8 cellular contexts compared by ENCODE assay signal in the genomic region with DNA sequence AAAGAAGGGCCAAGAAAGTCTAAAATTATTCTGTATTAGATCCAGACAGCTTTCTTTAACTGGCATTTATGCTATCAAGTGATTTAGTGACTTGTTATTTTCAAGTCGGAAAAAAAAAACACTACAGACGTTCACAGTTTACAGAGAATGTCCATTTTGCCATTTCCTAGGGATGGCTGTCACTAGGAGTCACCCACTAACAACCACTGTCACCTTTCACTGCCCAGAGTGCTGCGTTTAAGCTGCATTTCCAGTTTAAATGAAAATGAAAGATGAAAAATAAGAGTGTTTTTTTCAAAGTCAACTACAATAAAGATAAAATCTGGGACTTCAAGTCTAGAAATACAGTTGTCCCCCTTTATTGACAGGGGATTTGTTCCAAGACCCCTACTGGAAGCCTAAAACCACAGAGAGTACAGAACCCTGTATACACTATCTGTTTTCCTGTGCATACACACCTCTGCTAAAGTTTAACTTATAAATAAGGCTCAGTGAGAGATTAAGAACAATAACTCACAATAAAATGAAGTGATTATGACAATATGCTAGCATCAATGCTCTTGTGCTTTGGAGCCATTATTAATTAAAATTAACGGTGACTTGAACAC.
A peak's percentile ranks its signal among the peaks of the same experiment; 100 is the strongest.
DNase-seq lines count a peak whose midpoint lies in the region; ATAC-seq lines count a peak whose summit lies in the region.

No MANE protein-coding gene starts in this region.

- no peak overlapping the region for H3K23ac ChIP-seq in trophoblast cell (ENCODE audit: low read length)

- H3K27me3 ChIP-seq in trophoblast cell (ENCODE audit: insufficient read depth, low read length) (no peaks in the 10 kb centered on the region), H7 (ENCODE audit: control insufficient read depth, insufficient read depth, low read length) (no peaks in the 10 kb centered on the region)

- no peak overlapping the region for H4K8ac ChIP-seq in trophoblast cell (ENCODE audit: low read depth, low read length)

- no peak overlapping the region for H2BK120ac ChIP-seq in trophoblast cell (ENCODE audit: insufficient read depth, low read length, poor library complexity)

- no peak overlapping the region for H2AFZ ChIP-seq in trophoblast cell (ENCODE audit: insufficient read depth, low read length, poor library complexity)

- H3K4me1 Mint-ChIP-seq in activated naive CD8-positive, alpha-beta T cell treated with anti-CD3 and anti-CD28 coated beads, Interleukin-2, amount 10 ng/mL, durations not matched to agents 7 days and 5 days, result peaks cover 37% of the 10 kb centered on the region

- peaks cover 5% of the 10 kb centered on the region for H3K27me3 Mint-ChIP-seq in activated naive CD8-positive, alpha-beta T cell treated with anti-CD3 and anti-CD28 coated beads, Interleukin-2, amount 10 ng/mL, durations not matched to agents 7 days and 5 days

- H3K79me2 ChIP-seq in trophoblast cell (ENCODE audit: control insufficient read depth, insufficient read depth, low read length, poor library complexity), result no peaks in the 10 kb centered on the region

- no peak overlapping the region for H3K14ac ChIP-seq in trophoblast cell (ENCODE audit: low read length)

- peak; percentile 7 for ATAC-seq in GM19043 (IDR thresholded peaks at IDR 0.05; ENCODE audit: low read depth, unreplicated experiment)
- ATAC-seq in HG02798 (IDR thresholded peaks at IDR 0.05; ENCODE audit: poor library complexity, unreplicated experiment), result peak; percentile 15
- ATAC-seq in activated naive CD8-positive, alpha-beta T cell treated with anti-CD3 and anti-CD28 coated beads, Interleukin-2, amount 10 ng/mL, durations not matched to agents 7 days and 5 days (ENCODE audit: low read depth), result peak; percentile 27

- no peak overlapping the region for H3K18ac ChIP-seq in trophoblast cell (ENCODE audit: low read length)

- POLR2A ChIA-PET in activated naive CD8-positive, alpha-beta T cell treated with anti-CD3 and anti-CD28 coated beads, Interleukin-2, amount 10 ng/mL, durations not matched to agents 7 days and 5 days (lab: Charles Lee), result interaction anchor here (0.7 to 1.4 kb wide), 4 partner anchors 9 to 936 kb away, joined by 3 to 5 read pairs (median 3); no protein-coding TSS in a partner anchor

- H3K9ac ChIP-seq in trophoblast cell (ENCODE audit: low read length), result no peak overlapping the region

- peak overlapping the region; percentile 83 for H3K27ac Mint-ChIP-seq in activated naive CD8-positive, alpha-beta T cell treated with anti-CD3 and anti-CD28 coated beads, Interleukin-2, amount 10 ng/mL, durations not matched to agents 7 days and 5 days

- no peak overlapping the region for H4K91ac ChIP-seq in trophoblast cell (ENCODE audit: low read depth, low read length)

- no peak overlapping the region for H3K4ac ChIP-seq in trophoblast cell (ENCODE audit: low read depth, low read length)

- H2BK12ac ChIP-seq in trophoblast cell (ENCODE audit: low read length), result no peak overlapping the region

- peaks cover 8% of the 10 kb centered on the region for H3K79me1 ChIP-seq in trophoblast cell (ENCODE audit: low read length)

- peak overlapping the region; percentile 54 for H3K27ac ChIP-seq in trophoblast cell (ENCODE audit: low read depth, low read length)

- H3K4me1 ChIP-seq in trophoblast cell (ENCODE audit: control insufficient read depth in 1 of 2, insufficient read depth in 2 of 2, low read length in 2 of 2), result peaks cover 2 to 5% of the 10 kb centered on the region in 2 experiments

- DNase-seq in activated naive CD8-positive, alpha-beta T cell treated with anti-CD3 and anti-CD28 coated beads, Interleukin-2, amount 10 ng/mL, durations not matched to agents 7 days and 5 days, result no peak
- DNase-seq in trophoblast cell, result no peak
- no peak for DNase-seq in HK-2 (ENCODE audit: unreplicated experiment)
- DNase-seq in H7, result no peak
- DNase-seq in activated CD8-positive, alpha-beta memory T cell treated with anti-CD3 and anti-CD28 coated beads, Interleukin-2, amount 50 U/mL, for 4 hours, result no peak
- DNase-seq in NCI-H524 treated with DMSO at 0.1 percent for 48 hours (lab: John Stamatoyannopoulos, UW), result no peak

- H4K12ac ChIP-seq in trophoblast cell (ENCODE audit: low read depth, low read length), result no peak overlapping the region

- WGBS in trophoblast cell (ENCODE audit: extremely low coverage, insufficient coverage, insufficient read length), result no CpG with 5 or more reads among the region's 4 CpGs

- peak overlapping the region; percentile 79 for H3K4me3 Mint-ChIP-seq in activated naive CD8-positive, alpha-beta T cell treated with anti-CD3 and anti-CD28 coated beads, Interleukin-2, amount 10 ng/mL, durations not matched to agents 7 days and 5 days

- H3K4me3 ChIP-seq in trophoblast cell (ENCODE audit: low read depth, low read length) (no peak overlapping the region), H7 (ENCODE audit: insufficient read depth, low read depth, low read length) (no peak overlapping the region)

- H2AK5ac ChIP-seq in trophoblast cell (ENCODE audit: low read length), result no peak overlapping the region

- H3K9me3 ChIP-seq in trophoblast cell (ENCODE audit: insufficient read depth, low read depth, low read length), result no peaks in the 10 kb centered on the region

- H2BK5ac ChIP-seq in trophoblast cell (ENCODE audit: low read depth, low read length, poor library complexity), result no peak overlapping the region

- no peaks in the 10 kb centered on the region for H3K9me3 Mint-ChIP-seq in activated naive CD8-positive, alpha-beta T cell treated with anti-CD3 and anti-CD28 coated beads, Interleukin-2, amount 10 ng/mL, durations not matched to agents 7 days and 5 days

- H3K36me3 Mint-ChIP-seq in activated naive CD8-positive, alpha-beta T cell treated with anti-CD3 and anti-CD28 coated beads, Interleukin-2, amount 10 ng/mL, durations not matched to agents 7 days and 5 days, result no peaks in the 10 kb centered on the region

- H3K36me3 ChIP-seq in trophoblast cell (ENCODE audit: control insufficient read depth in 1 of 2, insufficient read depth in 2 of 2, low read length in 2 of 2) (no peaks in the 10 kb centered on the region), H7 (replicated peaks; ENCODE audit: control insufficient read depth, insufficient read depth, low read length) (no peaks in the 10 kb centered on the region)

- no peak overlapping the region for H3K4me2 ChIP-seq in trophoblast cell (ENCODE audit: low read length)
